ENCODE assay signal across 1 cellular context in the genomic region with DNA sequence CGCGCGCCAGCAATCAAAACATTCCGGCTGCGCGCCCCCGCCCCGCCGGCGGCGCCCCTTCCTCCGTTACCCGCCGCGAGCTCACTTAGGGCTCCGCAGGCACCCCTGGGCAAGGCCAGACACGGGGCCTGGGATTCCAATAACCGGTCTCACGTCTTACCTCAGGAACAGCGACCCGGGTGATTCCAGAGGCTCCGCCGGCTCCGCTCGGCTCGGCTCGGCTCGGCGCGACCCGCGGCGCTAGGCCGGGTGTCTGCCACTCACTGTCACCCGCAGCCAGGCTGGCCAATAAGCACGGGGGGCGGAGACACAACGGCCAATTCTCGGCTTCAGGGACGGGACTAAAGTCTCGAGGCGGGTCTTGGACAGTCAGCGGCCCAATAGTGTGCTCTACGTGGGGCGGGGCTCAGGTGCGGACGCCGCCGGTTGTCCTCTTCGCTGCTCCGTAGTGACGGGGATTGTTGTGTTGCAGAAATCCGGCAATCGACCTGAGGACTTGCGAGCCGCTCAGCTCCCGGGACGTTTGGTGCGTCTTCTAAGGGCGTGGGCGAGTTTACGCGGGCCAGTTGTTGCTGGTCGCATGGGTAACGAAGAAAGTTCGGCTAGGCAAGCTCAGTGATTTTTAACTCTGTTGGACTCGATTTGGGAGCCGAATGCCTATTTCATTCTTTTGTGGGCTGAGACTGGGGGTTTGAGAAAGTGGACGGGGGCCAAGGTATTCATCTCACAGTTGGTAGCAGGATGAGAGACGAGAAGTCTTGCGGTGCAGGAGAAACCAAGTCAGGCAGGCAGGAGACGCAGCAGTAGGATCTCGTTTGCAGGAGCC.
TF ChIP-seq lines count a peak whose summit lies in the region.

A gene with protein sequence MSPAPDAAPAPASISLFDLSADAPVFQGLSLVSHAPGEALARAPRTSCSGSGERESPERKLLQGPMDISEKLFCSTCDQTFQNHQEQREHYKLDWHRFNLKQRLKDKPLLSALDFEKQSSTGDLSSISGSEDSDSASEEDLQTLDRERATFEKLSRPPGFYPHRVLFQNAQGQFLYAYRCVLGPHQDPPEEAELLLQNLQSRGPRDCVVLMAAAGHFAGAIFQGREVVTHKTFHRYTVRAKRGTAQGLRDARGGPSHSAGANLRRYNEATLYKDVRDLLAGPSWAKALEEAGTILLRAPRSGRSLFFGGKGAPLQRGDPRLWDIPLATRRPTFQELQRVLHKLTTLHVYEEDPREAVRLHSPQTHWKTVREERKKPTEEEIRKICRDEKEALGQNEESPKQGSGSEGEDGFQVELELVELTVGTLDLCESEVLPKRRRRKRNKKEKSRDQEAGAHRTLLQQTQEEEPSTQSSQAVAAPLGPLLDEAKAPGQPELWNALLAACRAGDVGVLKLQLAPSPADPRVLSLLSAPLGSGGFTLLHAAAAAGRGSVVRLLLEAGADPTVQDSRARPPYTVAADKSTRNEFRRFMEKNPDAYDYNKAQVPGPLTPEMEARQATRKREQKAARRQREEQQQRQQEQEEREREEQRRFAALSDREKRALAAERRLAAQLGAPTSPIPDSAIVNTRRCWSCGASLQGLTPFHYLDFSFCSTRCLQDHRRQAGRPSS (plus strand): TSS at position 432 of the 826 bp plus-strand sequence. CDS start 452 bp downstream, outside the sequence.
A gene with protein sequence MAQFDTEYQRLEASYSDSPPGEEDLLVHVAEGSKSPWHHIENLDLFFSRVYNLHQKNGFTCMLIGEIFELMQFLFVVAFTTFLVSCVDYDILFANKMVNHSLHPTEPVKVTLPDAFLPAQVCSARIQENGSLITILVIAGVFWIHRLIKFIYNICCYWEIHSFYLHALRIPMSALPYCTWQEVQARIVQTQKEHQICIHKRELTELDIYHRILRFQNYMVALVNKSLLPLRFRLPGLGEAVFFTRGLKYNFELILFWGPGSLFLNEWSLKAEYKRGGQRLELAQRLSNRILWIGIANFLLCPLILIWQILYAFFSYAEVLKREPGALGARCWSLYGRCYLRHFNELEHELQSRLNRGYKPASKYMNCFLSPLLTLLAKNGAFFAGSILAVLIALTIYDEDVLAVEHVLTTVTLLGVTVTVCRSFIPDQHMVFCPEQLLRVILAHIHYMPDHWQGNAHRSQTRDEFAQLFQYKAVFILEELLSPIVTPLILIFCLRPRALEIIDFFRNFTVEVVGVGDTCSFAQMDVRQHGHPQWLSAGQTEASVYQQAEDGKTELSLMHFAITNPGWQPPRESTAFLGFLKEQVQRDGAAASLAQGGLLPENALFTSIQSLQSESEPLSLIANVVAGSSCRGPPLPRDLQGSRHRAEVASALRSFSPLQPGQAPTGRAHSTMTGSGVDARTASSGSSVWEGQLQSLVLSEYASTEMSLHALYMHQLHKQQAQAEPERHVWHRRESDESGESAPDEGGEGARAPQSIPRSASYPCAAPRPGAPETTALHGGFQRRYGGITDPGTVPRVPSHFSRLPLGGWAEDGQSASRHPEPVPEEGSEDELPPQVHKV (minus strand): TSS at position 262 of the 826 bp plus-strand sequence. CDS start 1,612 bp downstream, outside the sequence.

TF ChIP-seq in GM12878, 131 proteins besides CTCF, POLR2A, EP300 and RAD21 (continued from another document and continues in another):
- TF ChIP-seq, protein P1, sequence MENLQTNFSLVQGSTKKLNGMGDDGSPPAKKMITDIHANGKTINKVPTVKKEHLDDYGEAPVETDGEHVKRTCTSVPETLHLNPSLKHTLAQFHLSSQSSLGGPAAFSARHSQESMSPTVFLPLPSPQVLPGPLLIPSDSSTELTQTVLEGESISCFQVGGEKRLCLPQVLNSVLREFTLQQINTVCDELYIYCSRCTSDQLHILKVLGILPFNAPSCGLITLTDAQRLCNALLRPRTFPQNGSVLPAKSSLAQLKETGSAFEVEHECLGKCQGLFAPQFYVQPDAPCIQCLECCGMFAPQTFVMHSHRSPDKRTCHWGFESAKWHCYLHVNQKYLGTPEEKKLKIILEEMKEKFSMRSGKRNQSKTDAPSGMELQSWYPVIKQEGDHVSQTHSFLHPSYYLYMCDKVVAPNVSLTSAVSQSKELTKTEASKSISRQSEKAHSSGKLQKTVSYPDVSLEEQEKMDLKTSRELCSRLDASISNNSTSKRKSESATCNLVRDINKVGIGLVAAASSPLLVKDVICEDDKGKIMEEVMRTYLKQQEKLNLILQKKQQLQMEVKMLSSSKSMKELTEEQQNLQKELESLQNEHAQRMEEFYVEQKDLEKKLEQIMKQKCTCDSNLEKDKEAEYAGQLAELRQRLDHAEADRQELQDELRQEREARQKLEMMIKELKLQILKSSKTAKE (IDR thresholded peaks at IDR 0.05; ENCODE audit: low read depth, poor library complexity, severe bottlenecking): peak; percentile 82
- TF ChIP-seq, protein P2, sequence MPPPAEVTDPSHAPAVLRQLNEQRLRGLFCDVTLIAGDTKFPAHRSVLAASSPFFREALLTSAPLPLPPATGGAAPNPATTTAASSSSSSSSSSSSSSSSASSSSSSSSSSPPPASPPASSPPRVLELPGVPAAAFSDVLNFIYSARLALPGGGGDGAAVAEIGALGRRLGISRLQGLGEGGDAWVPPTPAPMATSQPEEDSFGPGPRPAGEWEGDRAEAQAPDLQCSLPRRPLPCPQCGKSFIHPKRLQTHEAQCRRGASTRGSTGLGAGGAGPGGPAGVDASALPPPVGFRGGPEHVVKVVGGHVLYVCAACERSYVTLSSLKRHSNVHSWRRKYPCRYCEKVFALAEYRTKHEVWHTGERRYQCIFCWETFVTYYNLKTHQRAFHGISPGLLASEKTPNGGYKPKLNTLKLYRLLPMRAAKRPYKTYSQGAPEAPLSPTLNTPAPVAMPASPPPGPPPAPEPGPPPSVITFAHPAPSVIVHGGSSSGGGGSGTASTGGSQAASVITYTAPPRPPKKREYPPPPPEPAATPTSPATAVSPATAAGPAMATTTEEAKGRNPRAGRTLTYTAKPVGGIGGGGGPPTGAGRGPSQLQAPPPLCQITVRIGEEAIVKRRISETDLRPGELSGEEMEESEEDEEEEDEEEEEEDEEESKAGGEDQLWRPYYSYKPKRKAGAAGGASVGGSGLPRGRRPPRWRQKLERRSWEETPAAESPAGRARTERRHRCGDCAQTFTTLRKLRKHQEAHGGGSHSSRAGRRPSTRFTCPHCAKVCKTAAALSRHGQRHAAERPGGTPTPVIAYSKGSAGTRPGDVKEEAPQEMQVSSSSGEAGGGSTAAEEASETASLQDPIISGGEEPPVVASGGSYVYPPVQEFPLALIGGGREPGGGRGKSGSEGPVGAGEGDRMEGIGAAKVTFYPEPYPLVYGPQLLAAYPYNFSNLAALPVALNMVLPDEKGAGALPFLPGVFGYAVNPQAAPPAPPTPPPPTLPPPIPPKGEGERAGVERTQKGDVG (CRISPR knock-in tag; IDR thresholded peaks at IDR 0.05): no peak
- TF ChIP-seq PAX5 (IDR thresholded peaks at IDR 0.05; ENCODE audit: borderline replicate concordance, low read depth, low read length) (0 out of 2 replicates have a peak, but pooled peaks have one; percentile 19), CBFB (IDR thresholded peaks at IDR 0.05; ENCODE audit: low read depth) (no peak), SPI1 (IDR thresholded peaks at IDR 0.05; ENCODE audit: borderline replicate concordance, insufficient read depth, low read depth, low read length) (no peak), BHLHE40 (IDR thresholded peaks at IDR 0.05; ENCODE audit: borderline replicate concordance in 1 of 2, low read depth in 2 of 2, low read length in 1 of 2) (peak in 1 of 2 experiments; percentile 57; a peak in 1 of 4 replicates), ESRRA (IDR thresholded peaks at IDR 0.05; ENCODE audit: low read length) (0 out of 2 replicates have a peak, but pooled peaks have one; percentile 15), TAF1 (IDR thresholded peaks at IDR 0.05; ENCODE audit: borderline replicate concordance, low read depth, low read length) (peak; percentile 80; the same call in 1 of the 2 replicates), FOS (IDR thresholded peaks at IDR 0.05; ENCODE audit: borderline replicate concordance, extremely low read depth, insufficient read length) (peak; percentile 85), ZNF217 (IDR thresholded peaks at IDR 0.05) (no peak), SUPT20H (IDR thresholded peaks at IDR 0.05; ENCODE audit: borderline replicate concordance, control insufficient read depth, low read depth, low read length) (no peak), ZSCAN29 (IDR thresholded peaks at IDR 0.05) (no peak), IKZF2 (IDR thresholded peaks at IDR 0.05) (no peak), RBBP5 (conservative IDR thresholded peaks at IDR 0.05) (no peak), MTA2 (IDR thresholded peaks at IDR 0.05; ENCODE audit: low read depth) (no peak), HDGF (IDR thresholded peaks at IDR 0.05) (no peak; the same call in 1 of the 2 replicates)
- TF ChIP-seq, protein P3, sequence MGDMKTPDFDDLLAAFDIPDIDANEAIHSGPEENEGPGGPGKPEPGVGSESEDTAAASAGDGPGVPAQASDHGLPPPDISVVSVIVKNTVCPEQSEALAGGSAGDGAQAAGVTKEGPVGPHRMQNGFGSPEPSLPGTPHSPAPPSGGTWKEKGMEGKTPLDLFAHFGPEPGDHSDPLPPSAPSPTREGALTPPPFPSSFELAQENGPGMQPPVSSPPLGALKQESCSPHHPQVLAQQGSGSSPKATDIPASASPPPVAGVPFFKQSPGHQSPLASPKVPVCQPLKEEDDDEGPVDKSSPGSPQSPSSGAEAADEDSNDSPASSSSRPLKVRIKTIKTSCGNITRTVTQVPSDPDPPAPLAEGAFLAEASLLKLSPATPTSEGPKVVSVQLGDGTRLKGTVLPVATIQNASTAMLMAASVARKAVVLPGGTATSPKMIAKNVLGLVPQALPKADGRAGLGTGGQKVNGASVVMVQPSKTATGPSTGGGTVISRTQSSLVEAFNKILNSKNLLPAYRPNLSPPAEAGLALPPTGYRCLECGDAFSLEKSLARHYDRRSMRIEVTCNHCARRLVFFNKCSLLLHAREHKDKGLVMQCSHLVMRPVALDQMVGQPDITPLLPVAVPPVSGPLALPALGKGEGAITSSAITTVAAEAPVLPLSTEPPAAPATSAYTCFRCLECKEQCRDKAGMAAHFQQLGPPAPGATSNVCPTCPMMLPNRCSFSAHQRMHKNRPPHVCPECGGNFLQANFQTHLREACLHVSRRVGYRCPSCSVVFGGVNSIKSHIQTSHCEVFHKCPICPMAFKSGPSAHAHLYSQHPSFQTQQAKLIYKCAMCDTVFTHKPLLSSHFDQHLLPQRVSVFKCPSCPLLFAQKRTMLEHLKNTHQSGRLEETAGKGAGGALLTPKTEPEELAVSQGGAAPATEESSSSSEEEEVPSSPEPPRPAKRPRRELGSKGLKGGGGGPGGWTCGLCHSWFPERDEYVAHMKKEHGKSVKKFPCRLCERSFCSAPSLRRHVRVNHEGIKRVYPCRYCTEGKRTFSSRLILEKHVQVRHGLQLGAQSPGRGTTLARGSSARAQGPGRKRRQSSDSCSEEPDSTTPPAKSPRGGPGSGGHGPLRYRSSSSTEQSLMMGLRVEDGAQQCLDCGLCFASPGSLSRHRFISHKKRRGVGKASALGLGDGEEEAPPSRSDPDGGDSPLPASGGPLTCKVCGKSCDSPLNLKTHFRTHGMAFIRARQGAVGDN (IDR thresholded peaks at IDR 0.05): no peak
- TF ChIP-seq, protein P4, sequence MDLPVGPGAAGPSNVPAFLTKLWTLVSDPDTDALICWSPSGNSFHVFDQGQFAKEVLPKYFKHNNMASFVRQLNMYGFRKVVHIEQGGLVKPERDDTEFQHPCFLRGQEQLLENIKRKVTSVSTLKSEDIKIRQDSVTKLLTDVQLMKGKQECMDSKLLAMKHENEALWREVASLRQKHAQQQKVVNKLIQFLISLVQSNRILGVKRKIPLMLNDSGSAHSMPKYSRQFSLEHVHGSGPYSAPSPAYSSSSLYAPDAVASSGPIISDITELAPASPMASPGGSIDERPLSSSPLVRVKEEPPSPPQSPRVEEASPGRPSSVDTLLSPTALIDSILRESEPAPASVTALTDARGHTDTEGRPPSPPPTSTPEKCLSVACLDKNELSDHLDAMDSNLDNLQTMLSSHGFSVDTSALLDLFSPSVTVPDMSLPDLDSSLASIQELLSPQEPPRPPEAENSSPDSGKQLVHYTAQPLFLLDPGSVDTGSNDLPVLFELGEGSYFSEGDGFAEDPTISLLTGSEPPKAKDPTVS (IDR thresholded peaks at IDR 0.05; ENCODE audit: low read depth, low read length): no peak
- TF ChIP-seq, protein P5, sequence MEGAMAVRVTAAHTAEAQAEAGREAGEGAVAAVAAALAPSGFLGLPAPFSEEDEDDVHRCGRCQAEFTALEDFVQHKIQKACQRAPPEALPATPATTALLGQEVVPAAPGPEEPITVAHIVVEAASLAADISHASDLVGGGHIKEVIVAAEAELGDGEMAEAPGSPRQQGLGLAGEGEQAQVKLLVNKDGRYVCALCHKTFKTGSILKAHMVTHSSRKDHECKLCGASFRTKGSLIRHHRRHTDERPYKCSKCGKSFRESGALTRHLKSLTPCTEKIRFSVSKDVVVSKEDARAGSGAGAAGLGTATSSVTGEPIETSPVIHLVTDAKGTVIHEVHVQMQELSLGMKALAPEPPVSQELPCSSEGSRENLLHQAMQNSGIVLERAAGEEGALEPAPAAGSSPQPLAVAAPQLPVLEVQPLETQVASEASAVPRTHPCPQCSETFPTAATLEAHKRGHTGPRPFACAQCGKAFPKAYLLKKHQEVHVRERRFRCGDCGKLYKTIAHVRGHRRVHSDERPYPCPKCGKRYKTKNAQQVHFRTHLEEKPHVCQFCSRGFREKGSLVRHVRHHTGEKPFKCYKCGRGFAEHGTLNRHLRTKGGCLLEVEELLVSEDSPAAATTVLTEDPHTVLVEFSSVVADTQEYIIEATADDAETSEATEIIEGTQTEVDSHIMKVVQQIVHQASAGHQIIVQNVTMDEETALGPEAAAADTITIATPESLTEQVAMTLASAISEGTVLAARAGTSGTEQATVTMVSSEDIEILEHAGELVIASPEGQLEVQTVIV (IDR thresholded peaks at IDR 0.05; ENCODE audit: borderline replicate concordance, partially characterized antibody): no peak
- TF ChIP-seq, protein P6, sequence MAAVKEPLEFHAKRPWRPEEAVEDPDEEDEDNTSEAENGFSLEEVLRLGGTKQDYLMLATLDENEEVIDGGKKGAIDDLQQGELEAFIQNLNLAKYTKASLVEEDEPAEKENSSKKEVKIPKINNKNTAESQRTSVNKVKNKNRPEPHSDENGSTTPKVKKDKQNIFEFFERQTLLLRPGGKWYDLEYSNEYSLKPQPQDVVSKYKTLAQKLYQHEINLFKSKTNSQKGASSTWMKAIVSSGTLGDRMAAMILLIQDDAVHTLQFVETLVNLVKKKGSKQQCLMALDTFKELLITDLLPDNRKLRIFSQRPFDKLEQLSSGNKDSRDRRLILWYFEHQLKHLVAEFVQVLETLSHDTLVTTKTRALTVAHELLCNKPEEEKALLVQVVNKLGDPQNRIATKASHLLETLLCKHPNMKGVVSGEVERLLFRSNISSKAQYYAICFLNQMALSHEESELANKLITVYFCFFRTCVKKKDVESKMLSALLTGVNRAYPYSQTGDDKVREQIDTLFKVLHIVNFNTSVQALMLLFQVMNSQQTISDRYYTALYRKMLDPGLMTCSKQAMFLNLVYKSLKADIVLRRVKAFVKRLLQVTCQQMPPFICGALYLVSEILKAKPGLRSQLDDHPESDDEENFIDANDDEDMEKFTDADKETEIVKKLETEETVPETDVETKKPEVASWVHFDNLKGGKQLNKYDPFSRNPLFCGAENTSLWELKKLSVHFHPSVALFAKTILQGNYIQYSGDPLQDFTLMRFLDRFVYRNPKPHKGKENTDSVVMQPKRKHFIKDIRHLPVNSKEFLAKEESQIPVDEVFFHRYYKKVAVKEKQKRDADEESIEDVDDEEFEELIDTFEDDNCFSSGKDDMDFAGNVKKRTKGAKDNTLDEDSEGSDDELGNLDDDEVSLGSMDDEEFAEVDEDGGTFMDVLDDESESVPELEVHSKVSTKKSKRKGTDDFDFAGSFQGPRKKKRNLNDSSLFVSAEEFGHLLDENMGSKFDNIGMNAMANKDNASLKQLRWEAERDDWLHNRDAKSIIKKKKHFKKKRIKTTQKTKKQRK (IDR thresholded peaks at IDR 0.05; ENCODE audit: low read depth, low read length): peak; percentile 88
- TF ChIP-seq, protein P7, sequence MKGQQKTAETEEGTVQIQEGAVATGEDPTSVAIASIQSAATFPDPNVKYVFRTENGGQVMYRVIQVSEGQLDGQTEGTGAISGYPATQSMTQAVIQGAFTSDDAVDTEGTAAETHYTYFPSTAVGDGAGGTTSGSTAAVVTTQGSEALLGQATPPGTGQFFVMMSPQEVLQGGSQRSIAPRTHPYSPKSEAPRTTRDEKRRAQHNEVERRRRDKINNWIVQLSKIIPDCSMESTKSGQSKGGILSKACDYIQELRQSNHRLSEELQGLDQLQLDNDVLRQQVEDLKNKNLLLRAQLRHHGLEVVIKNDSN (IDR thresholded peaks at IDR 0.05; ENCODE audit: borderline replicate concordance, extremely low read length, insufficient read depth, low read depth, low read length): no peak
